Comparison of ENCODE assay signal across 23 cellular contexts in the genomic region with DNA sequence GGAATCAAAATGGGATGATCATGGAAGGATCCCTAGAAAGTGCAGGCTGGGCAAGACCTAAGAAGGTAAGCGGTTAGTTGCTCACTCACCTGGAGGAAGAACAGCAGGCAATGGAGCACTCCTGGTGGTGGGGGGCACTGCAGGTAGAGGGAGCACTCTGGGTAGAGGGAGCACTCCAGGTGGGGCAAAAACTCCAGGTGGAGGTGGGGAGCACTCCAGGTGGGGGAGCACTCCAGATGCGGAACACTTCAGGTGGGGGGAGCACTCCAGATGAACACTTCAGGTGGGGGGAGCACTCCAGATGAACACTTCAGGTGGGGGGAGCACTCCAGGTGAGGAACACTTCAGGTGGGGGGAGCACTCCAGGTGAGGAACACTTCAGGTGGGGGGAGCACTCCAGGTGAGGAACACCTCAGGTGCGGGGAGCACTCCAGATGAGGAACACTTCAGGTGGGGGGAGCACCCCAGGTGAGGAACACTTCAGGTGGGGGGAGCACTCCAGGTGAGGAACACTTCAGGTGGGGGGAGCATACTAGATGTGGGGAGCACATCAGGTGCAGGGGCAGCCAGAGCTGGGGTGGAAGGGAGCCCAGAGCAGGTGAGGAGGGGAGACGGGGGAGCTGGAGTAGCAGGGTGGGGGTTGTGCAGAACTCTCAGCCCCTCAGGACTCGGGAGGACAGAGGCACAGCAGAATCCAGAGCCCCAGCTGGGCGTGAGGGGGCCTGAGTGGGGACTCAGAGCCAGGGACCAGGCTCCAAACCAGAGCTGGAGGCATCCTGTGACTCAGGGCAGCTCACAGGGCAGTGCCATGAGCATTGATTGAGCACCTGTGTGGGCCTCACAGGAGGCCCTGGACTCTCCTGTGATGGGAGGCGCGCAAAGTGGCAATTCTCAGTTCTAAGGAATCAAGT.
"Had no signal": no experiment of that assay in that cellular context is flagged by ENCODE, and none has a peak within 500 bp of the region (broad histone marks: within the 10 kb centered on the region; RNA-seq: fewer than 3 reads in every experiment).

No MANE protein-coding gene starts in this region.

- H3K27ac ChIP-seq: adrenal gland, gastrocnemius medialis, heart right ventricle, ovary, psoas muscle, skin epidermis had no signal

- H3K9me3 ChIP-seq: adrenal gland, gastrocnemius medialis, heart right ventricle, mucosa of descending colon, ovary, psoas muscle had no signal

- FAIRE-seq: astrocyte, endometrium had no signal

- DNase-seq: activated B cell treated with CpG ODN at 0.5 μM for 24 hours; activated CD4-positive, alpha-beta T cell treated with anti-CD3 and anti-CD28 coated beads, Interleukin-2, amount 10 ng/mL, durations not matched to agents 24 days and 14 days; activated CD8-positive, alpha-beta memory T cell treated with anti-CD3 and anti-CD28 coated beads, Interleukin-2, amount 50 U/mL, for 4 hours; activated T-cell treated with anti-CD3 and anti-CD28 coated beads, Interleukin-2, amount 50 U/mL, for 4 hours; adrenal gland; cerebellar nuclear complex; cortex of kidney; erythroblast; gastrocnemius medialis; heart right ventricle; immature natural killer cell; mesenchymal stem cell; mucosa of descending colon; naive B cell; ovary; psoas muscle; stimulated activated CD4-positive, alpha-beta T cell treated with anti-CD3 and anti-CD28 coated beads, Interleukin-15, amount 100 ng/mL, for 24 hours; stimulated activated CD4-positive, alpha-beta T cell treated with anti-CD3 and anti-CD28 coated beads, Interleukin-2, amount 100 ng/mL, for 48 hours; T-cell had no signal

- ATAC-seq: activated T-cell treated with anti-CD3 and anti-CD28 coated beads, Interleukin-2, amount 50 U/mL, for 4 hours; gastrocnemius medialis; heart right ventricle; mucosa of descending colon; psoas muscle; right cardiac atrium; T-cell had no signal

- H3K36me3 ChIP-seq: adrenal gland, gastrocnemius medialis, heart right ventricle, ovary had no signal

- H3K27me3 ChIP-seq: adrenal gland, ovary had no signal

- H3K4me3 ChIP-seq: adrenal gland, gastrocnemius medialis, heart right ventricle, mucosa of descending colon, ovary, psoas muscle, skin epidermis had no signal

- H3K4me1 ChIP-seq: adrenal gland, gastrocnemius medialis, psoas muscle had no signal
